25 cellular contexts compared by ENCODE assay signal in genomic region chr21:36179145-36179544, GRCh38. TPM values are rescaled to one million over a fixed set of nuclear protein-coding genes. Genes with fewer than 3 reads are reported as not detected.
"Had no signal": no experiment of that assay in that cellular context is flagged by ENCODE, and none has a peak within 500 bp of the region (broad histone marks: within the 10 kb centered on the region; RNA-seq: fewer than 3 reads in every experiment).

No MANE protein-coding gene starts in this region.

- H3K9ac ChIP-seq: neural progenitor cell had no signal

- H2AFZ ChIP-seq: neural progenitor cell had no signal

- ATAC-seq: natural killer cell; right lobe of liver; stimulated activated naive B cell treated with anti-CD40 and anti-IgM and Interleukin-4, amounts not matched to agents 10 μg/mL and 1 μg/mL and 100 μg/mL, for 72 hours; stimulated activated naive CD8-positive, alpha-beta T cell treated with anti-CD3 and anti-CD28 coated beads, Interleukin-15, Interleukin-2, amounts not matched to agents 100 U/mL and 50 U/mL, for 24 hours had no signal

- DNase-seq: hypothalamus; immature natural killer cell; left ventricle myocardium inferior; mesendoderm; naive B cell; natural killer cell; nephron progenitor cell; ovary; right lobe of liver; stimulated activated CD4-positive, alpha-beta T cell treated with anti-CD3 and anti-CD28 coated beads, Interleukin-2, amount 100 ng/mL, for 24 hours; stimulated activated CD4-positive, alpha-beta T cell treated with anti-CD3 and anti-CD28 coated beads, Interleukin-4, amount 100 ng/mL, for 1 hour; stimulated activated naive B cell treated with anti-CD40 and anti-IgM and Interleukin-4, amounts not matched to agents 10 μg/mL and 1 μg/mL and 100 μg/mL, for 72 hours; stimulated activated naive CD8-positive, alpha-beta T cell treated with anti-CD3 and anti-CD28 coated beads, Interleukin-15, Interleukin-2, amounts not matched to agents 100 U/mL and 50 U/mL, for 24 hours; stomach; testis; thyroid gland; transverse colon; upper lobe of left lung had no signal

- H3K27me3 ChIP-seq: neural progenitor cell, ovary, right atrium auricular region, right lobe of liver, stomach, testis, thyroid gland, transverse colon, upper lobe of left lung, vagina had no signal

- H3K27ac ChIP-seq: left ventricle myocardium inferior, neural progenitor cell, ovary, right atrium auricular region, right lobe of liver, stomach, testis, thyroid gland, transverse colon, upper lobe of left lung, vagina had no signal

- H3K9me3 ChIP-seq: ovary, right atrium auricular region, right lobe of liver, stomach, testis, thyroid gland, transverse colon, upper lobe of left lung, vagina had no signal

- H3K36me3 ChIP-seq: left ventricle myocardium inferior, neural progenitor cell, ovary, right atrium auricular region, right lobe of liver, thyroid gland, transverse colon, upper lobe of left lung had no signal

- H3K4me1 ChIP-seq: left ventricle myocardium inferior, neural progenitor cell, right atrium auricular region, testis, vagina had no signal

- H3K4me2 ChIP-seq: neural progenitor cell, smooth muscle cell had no signal

- FAIRE-seq: islet of Langerhans had no signal

- H3K4me3 ChIP-seq: left ventricle myocardium inferior, lung, neural progenitor cell, ovary, right atrium auricular region, right lobe of liver, smooth muscle cell, stomach, testis, thyroid gland, transverse colon, upper lobe of left lung, vagina had no signal

RNA-seq across cellular contexts. Expression of gene CBR3, which starts 44.3 kb away (rescaled TPM):
- total RNA-seq: progenitor cell of endocrine pancreas had no signal
